In genomic region chr9:18834740-18835361, GRCh38 we compare ENCODE assay signal across 21 cellular contexts.
DNase-seq lines count a peak whose midpoint lies in the region; ATAC-seq and FAIRE-seq lines count a peak whose summit lies in the region.
"Had no signal": no experiment of that assay in that cellular context is flagged by ENCODE, and none has a peak within 500 bp of the region (broad histone marks: within the 10 kb centered on the region; RNA-seq: fewer than 3 reads in every experiment).

No MANE protein-coding gene starts in this region.

- no peaks in the 10 kb centered on the region for H3K9me3 Mint-ChIP-seq in activated T-helper 1 cell treated with anti-CD3 and anti-CD28 coated beads, Interleukin-12 subunit alpha, Interleukin-12 subunit beta, Interleukin-2, Interleukin-4 antibody, amounts not matched to agents 30 ng/mL and 10 ng/mL and 1 ng/mL, durations not matched to agents 14 hours and 24 hours and 36 hours
- H3K9me3 Mint-ChIP-seq: activated naive CD4-positive, alpha-beta T cell treated with anti-CD3 and anti-CD28 coated beads, Interleukin-2, amount 10 ng/mL, durations not matched to agents 7 days and 5 days had no signal

- ATAC-seq in GM19372 (IDR thresholded peaks at IDR 0.05; ENCODE audit: low read depth, unreplicated experiment) = peak; percentile 63
- ATAC-seq in HG02759 (IDR thresholded peaks at IDR 0.05; ENCODE audit: unreplicated experiment) = peak; percentile 78
- peak; percentile 69 for ATAC-seq in HG03342 (IDR thresholded peaks at IDR 0.05; ENCODE audit: unreplicated experiment)
- ATAC-seq: A549, gastrocnemius medialis, left lobe of liver, right cardiac atrium had no signal

- no peaks in the 10 kb centered on the region for H3K27me3 Mint-ChIP-seq in activated T-helper 1 cell treated with anti-CD3 and anti-CD28 coated beads, Interleukin-12 subunit alpha, Interleukin-12 subunit beta, Interleukin-2, Interleukin-4 antibody, amounts not matched to agents 30 ng/mL and 10 ng/mL and 1 ng/mL, durations not matched to agents 14 hours and 24 hours and 36 hours (ENCODE audit: insufficient read depth)

- H3K4me3 Mint-ChIP-seq in activated T-helper 1 cell treated with anti-CD3 and anti-CD28 coated beads, Interleukin-12 subunit alpha, Interleukin-12 subunit beta, Interleukin-2, Interleukin-4 antibody, amounts not matched to agents 30 ng/mL and 10 ng/mL and 1 ng/mL, durations not matched to agents 14 hours and 24 hours and 36 hours = no peak overlapping the region
- H3K4me3 Mint-ChIP-seq: activated naive CD4-positive, alpha-beta T cell treated with anti-CD3 and anti-CD28 coated beads, Interleukin-2, amount 10 ng/mL, durations not matched to agents 7 days and 5 days had no signal

- H3K36me3 Mint-ChIP-seq in activated T-helper 1 cell treated with anti-CD3 and anti-CD28 coated beads, Interleukin-12 subunit alpha, Interleukin-12 subunit beta, Interleukin-2, Interleukin-4 antibody, amounts not matched to agents 30 ng/mL and 10 ng/mL and 1 ng/mL, durations not matched to agents 14 hours and 24 hours and 36 hours (ENCODE audit: low read depth) = no peaks in the 10 kb centered on the region
- H3K36me3 Mint-ChIP-seq: activated naive CD4-positive, alpha-beta T cell treated with anti-CD3 and anti-CD28 coated beads, Interleukin-2, amount 10 ng/mL, durations not matched to agents 7 days and 5 days had no signal

- peak; percentile 12 for FAIRE-seq in GM18507 (lab: Jason Lieb, UNC)

- DNase-seq in GM18507 (ENCODE audit: extremely low spot score, insufficient read length, low read depth) (no peak), NCI-H526 (lab: John Stamatoyannopoulos, UW) (no peak), G401 (ENCODE audit: low spot score) (no peak)
- DNase-seq in activated T-helper 1 cell treated with anti-CD3 and anti-CD28 coated beads, Interleukin-12 subunit alpha, Interleukin-12 subunit beta, Interleukin-2, Interleukin-4 antibody, amounts not matched to agents 30 ng/mL and 10 ng/mL and 1 ng/mL, durations not matched to agents 14 hours and 24 hours and 36 hours (ENCODE audit: low spot score) = no peak
- no peak for DNase-seq in activated CD8-positive, alpha-beta memory T cell treated with anti-CD3 and anti-CD28 coated beads, Interleukin-2, amount 50 U/mL, for 4 hours
- DNase-seq: activated CD4-positive, alpha-beta T cell treated with anti-CD3 and anti-CD28 coated beads for 48 hours; activated naive CD4-positive, alpha-beta T cell treated with anti-CD3 and anti-CD28 coated beads, Interleukin-2, amount 10 ng/mL, durations not matched to agents 7 days and 5 days; cortex of kidney; DMS153; gastrocnemius medialis; NCI-H2029; NCI-H510A; OCI-M1; right cardiac atrium; SK-N-SH; stimulated activated CD4-positive, alpha-beta T cell treated with anti-CD3 and anti-CD28 coated beads, Interleukin-1b, Interleukin-23, amount 100 ng/mL, for 48 hours had no signal

- no peaks in the 10 kb centered on the region for H3K4me1 Mint-ChIP-seq in activated T-helper 1 cell treated with anti-CD3 and anti-CD28 coated beads, Interleukin-12 subunit alpha, Interleukin-12 subunit beta, Interleukin-2, Interleukin-4 antibody, amounts not matched to agents 30 ng/mL and 10 ng/mL and 1 ng/mL, durations not matched to agents 14 hours and 24 hours and 36 hours (ENCODE audit: low read depth)
- H3K4me1 Mint-ChIP-seq: activated naive CD4-positive, alpha-beta T cell treated with anti-CD3 and anti-CD28 coated beads, Interleukin-2, amount 10 ng/mL, durations not matched to agents 7 days and 5 days had no signal

- intact Hi-C loops in activated T-helper 1 cell treated with anti-CD3 and anti-CD28 coated beads, Interleukin-12 subunit alpha, Interleukin-12 subunit beta, Interleukin-2, Interleukin-4 antibody, amounts not matched to agents 30 ng/mL and 10 ng/mL and 1 ng/mL, durations not matched to agents 14 hours and 24 hours and 36 hours (cut with micrococcal nuclease) = no loop called here

- in situ Hi-C loops in G401 (cut with HindIII; ENCODE audit: low sequenced_read_pairs) = no loop called here

- no peak overlapping the region for H3K27ac Mint-ChIP-seq in activated T-helper 1 cell treated with anti-CD3 and anti-CD28 coated beads, Interleukin-12 subunit alpha, Interleukin-12 subunit beta, Interleukin-2, Interleukin-4 antibody, amounts not matched to agents 30 ng/mL and 10 ng/mL and 1 ng/mL, durations not matched to agents 14 hours and 24 hours and 36 hours
- H3K27ac Mint-ChIP-seq: activated naive CD4-positive, alpha-beta T cell treated with anti-CD3 and anti-CD28 coated beads, Interleukin-2, amount 10 ng/mL, durations not matched to agents 7 days and 5 days had no signal
